Comparison of ENCODE assay signal across 9 cellular contexts in genomic region chr6:36727491-36728021, GRCh38. TPM values are rescaled to one million over a fixed set of nuclear protein-coding genes. Genes with fewer than 3 reads are reported as not detected.
A peak's percentile ranks its signal among the peaks of the same experiment; 100 is the strongest.
DNase-seq lines count a peak whose midpoint lies in the region; ATAC-seq and TF ChIP-seq lines count a peak whose summit lies in the region.
"Had no signal": no experiment of that assay in that cellular context is flagged by ENCODE, and none has a peak within 500 bp of the region (broad histone marks: within the 10 kb centered on the region; RNA-seq: fewer than 3 reads in every experiment).

No MANE protein-coding gene starts in this region.

- TF ChIP-seq CTCF in left lung (IDR thresholded peaks at IDR 0.05): no peak

- H3K4me3 ChIP-seq in Jurkat, Clone E6-1 (ENCODE audit: low read length): no peak overlapping the region
- H3K4me3 ChIP-seq in SK-N-MC: no peak overlapping the region; the same call in 1 of the 2 replicates
- no peak overlapping the region for H3K4me3 ChIP-seq in left lung

- H3K9me3 ChIP-seq in SK-N-MC (ENCODE audit: low read depth, low read length) (no peaks in the 10 kb centered on the region), left lung (no peaks in the 10 kb centered on the region)

- peak; percentile 30 for ATAC-seq in left lung

- no peak overlapping the region for H3K9ac ChIP-seq in SK-N-MC (ENCODE audit: insufficient read length)

- DNase-seq in NCI-H1417 (lab: John Stamatoyannopoulos, UW) (peak; percentile 13 to 66 (median 14)), NCI-H1417 treated with DMSO at 0.1 percent for 48 hours (lab: John Stamatoyannopoulos, UW) (no peak), SK-N-MC (ENCODE audit: low read depth, low spot score) (peak; percentile 44), left lung (no peak), substantia nigra (lab: John Stamatoyannopoulos, UW) (no peak), occipital lobe (lab: John Stamatoyannopoulos, UW) (no peak)
- DNase-seq in Jurkat, Clone E6-1 (ENCODE audit: low read depth, low spot score): peak; percentile 86
- DNase-seq in activated CD8-positive, alpha-beta memory T cell treated with anti-CD3 and anti-CD28 coated beads, Interleukin-2, amount 50 U/mL, for 48 hours: no peak
- DNase-seq: NCI-H774 had no signal

- H3K27ac ChIP-seq in SK-N-MC (peak overlapping the region; percentile 83), left lung (peak overlapping the region in 1 of 2 donors; percentile 57), substantia nigra (ENCODE audit: low read depth, low read length, poor library complexity, severe bottlenecking) (no peak overlapping the region)

- no peaks in the 10 kb centered on the region for H3K27me3 ChIP-seq in left lung

- intact Hi-C loops in left lung (cut with DNase I): no loop called here

- peaks cover 0 to 31% of the 10 kb centered on the region in 2 donors for H3K4me1 ChIP-seq in left lung

- no peaks in the 10 kb centered on the region for H3K36me3 ChIP-seq in SK-N-MC (ENCODE audit: insufficient read depth, low read length)
- H3K36me3 ChIP-seq in left lung: no peaks in the 10 kb centered on the region

RNA-seq across cellular contexts. Expression of gene RAB44, which starts 29.9 kb away (rescaled TPM):
- polyA plus RNA-seq in Jurkat, Clone E6-1 (2012; ENCODE audit: insufficient read depth, insufficient read length): 1.2 TPM
- total RNA-seq in left lung: under 1 TPM; 0.26 to 0.37 TPM
- total RNA-seq in occipital lobe: not detected

RNA-seq across cellular contexts. Expression of gene CDKN1A, which starts 49.0 kb away (rescaled TPM):
- polyA plus RNA-seq in Jurkat, Clone E6-1 (2012; ENCODE audit: insufficient read depth, insufficient read length): 2.5 TPM
- total RNA-seq in left lung (100 to 1,000 TPM in 1 of 2 donors, 10 to 100 TPM in 1; 66.9 to 240 TPM), occipital lobe (2.0 TPM)

Comparison
In these comparisons a context has a peak if more than half of its experiments do, and no peak if none do; other contexts are left out.
1. DNase-seq: peak in NCI-H1417 (3 of 3), Jurkat, Clone E6-1 (single experiment) and SK-N-MC (single experiment); none in NCI-H1417 treated with DMSO at 0.1 percent for 48 hours (single experiment), left lung (0 of 2), substantia nigra (0 of 49), occipital lobe (single experiment) and activated CD8-positive, alpha-beta memory T cell treated with anti-CD3 and anti-CD28 coated beads, Interleukin-2, amount 50 U/mL, for 48 hours (single experiment).
2. RNA of gene CDKN1A, which starts 49.0 kb away (total RNA-seq): 66.9 to 240 TPM in left lung; 2.0 TPM in occipital lobe (single experiment); every median in the first group is over 10 times any median in the second.